Comparison of ENCODE assay signal across 7 cellular contexts in the genomic region with DNA sequence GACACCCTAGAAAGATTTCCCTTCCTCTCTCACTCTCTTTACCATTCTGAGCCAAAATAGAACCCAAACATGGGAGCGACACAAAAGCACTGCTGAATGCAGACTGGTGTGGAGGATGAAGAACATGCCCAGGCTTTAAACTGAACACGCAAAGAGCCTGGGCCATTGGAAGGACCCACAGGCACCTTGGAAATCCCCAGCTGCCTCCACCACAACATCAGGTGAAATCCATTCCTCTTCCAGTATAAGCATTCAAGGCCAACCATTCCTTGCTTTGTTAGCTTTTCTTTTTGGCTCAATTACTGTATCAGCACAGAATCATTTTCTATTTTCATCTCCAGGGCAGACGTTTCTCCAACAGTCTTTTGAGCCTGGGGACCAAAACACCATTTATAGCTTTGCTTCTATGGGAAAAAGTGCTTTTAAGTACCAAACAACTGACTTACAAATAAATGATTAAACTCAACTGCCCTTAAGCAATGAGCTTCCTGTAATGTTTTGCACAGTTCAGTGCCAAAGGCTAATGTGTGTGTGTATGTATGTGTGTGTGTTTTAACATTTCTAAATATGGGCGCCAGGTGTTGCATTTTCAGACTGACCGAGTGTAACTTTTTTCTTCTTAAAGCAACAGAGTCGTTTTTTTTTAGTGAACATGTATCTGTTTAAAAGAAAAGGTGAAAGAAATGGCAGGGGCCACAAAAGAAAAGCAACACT. TPM values are rescaled to one million over a fixed set of nuclear protein-coding genes. Genes with fewer than 3 reads are reported as not detected.
DNase-seq lines count a peak whose midpoint lies in the region; ATAC-seq and TF ChIP-seq lines count a peak whose summit lies in the region.

No MANE protein-coding gene starts in this region.

- DNase-seq in NCI-H2029 (lab: John Stamatoyannopoulos, UW), result peak; percentile 25
- DNase-seq in fibroblast of lung (ENCODE audit: low read depth in 2 of 2), result peak; percentile 2 to 6
- no peak for DNase-seq in activated CD4-positive, CD25-positive, alpha-beta regulatory T cell (lab: John Stamatoyannopoulos, UW)
- DNase-seq in cerebellar nuclear complex (lab: John Stamatoyannopoulos, UW), result no peak
- no peak for DNase-seq in stimulated activated naive CD4-positive, alpha-beta T cell treated with Interleukin-2 at 50 U/mL for 16 hours (lab: John Stamatoyannopoulos, UW)

- no peak overlapping the region for H3K9ac ChIP-seq in fibroblast of lung (ENCODE audit: insufficient read depth, low read length)

- H3K4me1 ChIP-seq in fibroblast of lung (ENCODE audit: control insufficient read depth, extremely low read depth, insufficient read depth, low read length), result no peaks in the 10 kb centered on the region

- no peaks in the 10 kb centered on the region for H4K20me1 ChIP-seq in fibroblast of lung (ENCODE audit: control insufficient read depth, extremely low read depth, insufficient read depth, low read length)

- no peaks in the 10 kb centered on the region for H3K27me3 ChIP-seq in fibroblast of lung (ENCODE audit: control insufficient read depth, insufficient read depth, low read length)

- peak; percentile 61 for ATAC-seq in GM18873 (IDR thresholded peaks at IDR 0.05; ENCODE audit: low FRiP score, unreplicated experiment)
- ATAC-seq in HG02623 (IDR thresholded peaks at IDR 0.05; ENCODE audit: unreplicated experiment), result peak; percentile 57

- H3K36me3 ChIP-seq in fibroblast of lung (ENCODE audit: control insufficient read depth, insufficient read depth, low read length), result no peaks in the 10 kb centered on the region

- H2AFZ ChIP-seq in fibroblast of lung (ENCODE audit: low read length), result no peak overlapping the region

- no peaks in the 10 kb centered on the region for H3K79me2 ChIP-seq in fibroblast of lung (ENCODE audit: control insufficient read depth, insufficient read depth, low read length)

- H3K4me2 ChIP-seq in fibroblast of lung (ENCODE audit: extremely low read depth, insufficient read depth, low read length), result no peak overlapping the region

- no peak overlapping the region for H3K27ac ChIP-seq in fibroblast of lung (ENCODE audit: insufficient read depth, low read length)

- H3K9me3 ChIP-seq in fibroblast of lung (ENCODE audit: control insufficient read depth, insufficient read depth, low read depth, low read length), result no peaks in the 10 kb centered on the region

- H3K4me3 ChIP-seq in fibroblast of lung (replicated peaks in 1 of 4; ENCODE audit: control extremely low read depth in 1 of 4, insufficient read depth in 1 of 4, low read depth in 3 of 4, low read length in 4 of 4), result no peak overlapping the region

- no peak for TF ChIP-seq CTCF in fibroblast of lung (conservative IDR thresholded peaks at IDR 0.05 in 1 of 2, IDR thresholded peaks at IDR 0.05 in 1 of 2; ENCODE audit: low read depth in 1 of 2, low read length in 2 of 2)

RNA-seq across cellular contexts. Expression of gene BLNK, which starts 16.2 kb away (rescaled TPM):
- total RNA-seq in fibroblast of lung, result 0.33 and 0.51 TPM in 2 replicates
- not detected in 2 replicates for polyA plus RNA-seq in fibroblast of lung
- not detected in 2 replicates for polyA plus RNA-seq in fibroblast of lung (2012)
- not detected in 2 replicates for polyA minus RNA-seq in fibroblast of lung (ENCODE audit: low replicate concordance)

RNA-seq across cellular contexts. Expression of gene DNTT, which starts 16.7 kb away (rescaled TPM):
- total RNA-seq in fibroblast of lung, result not detected in 2 replicates
- not detected in 2 replicates for polyA plus RNA-seq in fibroblast of lung
- not detected in 2 replicates for polyA plus RNA-seq in fibroblast of lung (2012)
- not detected in 2 replicates for polyA minus RNA-seq in fibroblast of lung (ENCODE audit: low replicate concordance)

Comparison
In these comparisons a context has a peak if more than half of its experiments do, and no peak if none do; other contexts are left out.
1. DNase-seq: peak in NCI-H2029 (single experiment) and fibroblast of lung (2 of 2); none in activated CD4-positive, CD25-positive, alpha-beta regulatory T cell (0 of 4), cerebellar nuclear complex (0 of 2) and stimulated activated naive CD4-positive, alpha-beta T cell treated with Interleukin-2 at 50 U/mL for 16 hours (single experiment).